20 cellular contexts compared by ENCODE assay signal in the genomic region with DNA sequence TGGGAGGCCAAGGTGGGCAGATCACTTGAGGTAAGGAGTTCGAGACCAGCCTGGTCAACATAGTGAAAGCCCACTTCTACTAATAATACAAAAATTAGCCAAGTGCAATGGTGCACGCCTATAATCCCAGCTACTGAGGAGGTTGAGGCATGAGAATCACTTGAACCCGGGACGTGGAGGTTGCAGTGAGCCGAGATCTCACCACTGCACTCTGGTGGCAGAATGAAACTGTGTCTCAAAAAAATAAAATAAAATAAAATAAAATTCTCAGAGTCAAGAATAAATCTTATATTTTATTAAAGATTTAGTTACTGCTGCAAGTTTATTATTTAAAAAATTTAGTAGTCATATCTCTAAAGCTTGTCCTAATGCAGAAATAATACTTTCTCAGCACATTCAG. TPM values are rescaled to one million over a fixed set of nuclear protein-coding genes. Genes with fewer than 3 reads are reported as not detected.
DNase-seq lines count a peak whose midpoint lies in the region; ATAC-seq and TF ChIP-seq lines count a peak whose summit lies in the region.
"Had no signal": no experiment of that assay in that cellular context is flagged by ENCODE, and none has a peak within 500 bp of the region (broad histone marks: within the 10 kb centered on the region; RNA-seq: fewer than 3 reads in every experiment).

No MANE protein-coding gene starts in this region.

- peaks cover 31 to 61% of the 10 kb centered on the region in 2 donors for H3K27me3 Mint-ChIP-seq in effector memory CD8-positive, alpha-beta T cell

- H3K4me3 ChIP-seq in WI38 (ENCODE audit: low read depth, low read length) (no peak overlapping the region), fibroblast of villous mesenchyme (ENCODE audit: low read depth, low read length) (no peak overlapping the region)
- H3K4me3 ChIP-seq: colonic mucosa, lower lobe of right lung, Peyer's patch had no signal

- ATAC-seq in effector memory CD8-positive, alpha-beta T cell (replicated peaks): no peak
- ATAC-seq: lower lobe of right lung; stimulated activated naive CD8-positive, alpha-beta T cell treated with anti-CD3 and anti-CD28 coated beads, Interleukin-15, Interleukin-2, amounts not matched to agents 100 U/mL and 50 U/mL, for 24 hours had no signal

- H3K9me3 Mint-ChIP-seq in effector memory CD8-positive, alpha-beta T cell: no peaks in the 10 kb centered on the region
- H3K9me3 Mint-ChIP-seq: immature natural killer cell had no signal

- DNase-seq in stimulated activated CD4-positive, alpha-beta T cell treated with anti-CD3 and anti-CD28 coated beads, Interleukin-15, amount 100 ng/mL, for 24 hours: peak; percentile 2
- DNase-seq in stimulated activated CD4-positive, alpha-beta T cell treated with anti-CD3 and anti-CD28 coated beads, Interleukin-2, amount 100 ng/mL, for 24 hours: no peak
- DNase-seq in fibroblast of villous mesenchyme (ENCODE audit: low read depth): no peak
- no peak for DNase-seq in NCI-H748 treated with DMSO at 0.1 percent for 48 hours (lab: John Stamatoyannopoulos, UW)
- DNase-seq in effector memory CD8-positive, alpha-beta T cell: no peak
- DNase-seq in NCI-H1105 treated with DMSO at 0.1 percent for 48 hours (lab: John Stamatoyannopoulos, UW): no peak
- DNase-seq in Kasumi-1 (lab: John Stamatoyannopoulos, UW): no peak
- DNase-seq: activated CD4-positive, alpha-beta T cell treated with anti-CD3 and anti-CD28 coated beads, Interleukin-2, amount 50 U/mL, for 4 hours; activated naive CD4-positive, alpha-beta T cell; activated T-cell treated with anti-CD3 and anti-CD28 coated beads for 4 hours; colonic mucosa; head of caudate nucleus; immature natural killer cell; KBM-7; lower lobe of right lung; NCI-H1092; NCI-H69; Peyer's patch; stimulated activated naive CD8-positive, alpha-beta T cell treated with anti-CD3 and anti-CD28 coated beads, Interleukin-15, Interleukin-2, amounts not matched to agents 100 U/mL and 50 U/mL, for 24 hours had no signal

- no peaks in the 10 kb centered on the region for H3K4me1 Mint-ChIP-seq in effector memory CD8-positive, alpha-beta T cell (ENCODE audit: low read depth in 2 of 2)
- H3K4me1 Mint-ChIP-seq: immature natural killer cell had no signal

- H3K4me3 Mint-ChIP-seq in effector memory CD8-positive, alpha-beta T cell: no peak overlapping the region
- H3K4me3 Mint-ChIP-seq: immature natural killer cell had no signal

- no peaks in the 10 kb centered on the region for H3K36me3 Mint-ChIP-seq in effector memory CD8-positive, alpha-beta T cell (ENCODE audit: insufficient read depth)
- H3K36me3 Mint-ChIP-seq: immature natural killer cell had no signal

- peak; percentile 17; the same call in 1 of the 2 replicates for TF ChIP-seq CTCF in WI38 (IDR thresholded peaks at IDR 0.05; ENCODE audit: low read depth, low read length)
- TF ChIP-seq CTCF in fibroblast of villous mesenchyme (IDR thresholded peaks at IDR 0.05; ENCODE audit: insufficient read depth, low read depth, low read length): peak; percentile 34

- H3K27ac Mint-ChIP-seq in effector memory CD8-positive, alpha-beta T cell: no peak overlapping the region
- H3K27ac Mint-ChIP-seq: immature natural killer cell had no signal

RNA-seq across cellular contexts. Expression of a gene that starts 29.7 kb away (rescaled TPM):
- total RNA-seq in fibroblast of villous mesenchyme: 15.1 and 20.0 TPM in 2 replicates

RNA-seq across cellular contexts. Expression of a gene that starts 55.3 kb away (rescaled TPM):
- 44.1 and 47.5 TPM in 2 replicates for total RNA-seq in fibroblast of villous mesenchyme
